In genomic region chr10:77459905-77460304, GRCh38 we compare ENCODE assay signal across 1 cellular context.
TF ChIP-seq lines count a peak whose summit lies in the region.

No MANE protein-coding gene starts in this region.

TF ChIP-seq in K562, 482 proteins besides CTCF, POLR2A, EP300 and RAD21 (continued from another document):
- TF ChIP-seq ZBTB40 (IDR thresholded peaks at IDR 0.05) (peak; percentile 92), ZBTB40 (CRISPR knock-in tag; IDR thresholded peaks at IDR 0.05) (peak; percentile 74), CEBPZ (IDR thresholded peaks at IDR 0.05; ENCODE audit: borderline replicate concordance, low read depth, low read length) (no peak), ZNF282 (CRISPR knock-in tag; IDR thresholded peaks at IDR 0.05) (no peak), TAF1 (IDR thresholded peaks at IDR 0.05; ENCODE audit: control insufficient read depth, extremely low read depth, insufficient read depth, low read length, severe bottlenecking) (no peak), GABPA (tag; conservative IDR thresholded peaks at IDR 0.05; ENCODE audit: low read depth) (no peak)
TF ChIP-seq in K562: peak in this region for 1.
